Comparison of ENCODE assay signal across 1 cellular context in the genomic region with DNA sequence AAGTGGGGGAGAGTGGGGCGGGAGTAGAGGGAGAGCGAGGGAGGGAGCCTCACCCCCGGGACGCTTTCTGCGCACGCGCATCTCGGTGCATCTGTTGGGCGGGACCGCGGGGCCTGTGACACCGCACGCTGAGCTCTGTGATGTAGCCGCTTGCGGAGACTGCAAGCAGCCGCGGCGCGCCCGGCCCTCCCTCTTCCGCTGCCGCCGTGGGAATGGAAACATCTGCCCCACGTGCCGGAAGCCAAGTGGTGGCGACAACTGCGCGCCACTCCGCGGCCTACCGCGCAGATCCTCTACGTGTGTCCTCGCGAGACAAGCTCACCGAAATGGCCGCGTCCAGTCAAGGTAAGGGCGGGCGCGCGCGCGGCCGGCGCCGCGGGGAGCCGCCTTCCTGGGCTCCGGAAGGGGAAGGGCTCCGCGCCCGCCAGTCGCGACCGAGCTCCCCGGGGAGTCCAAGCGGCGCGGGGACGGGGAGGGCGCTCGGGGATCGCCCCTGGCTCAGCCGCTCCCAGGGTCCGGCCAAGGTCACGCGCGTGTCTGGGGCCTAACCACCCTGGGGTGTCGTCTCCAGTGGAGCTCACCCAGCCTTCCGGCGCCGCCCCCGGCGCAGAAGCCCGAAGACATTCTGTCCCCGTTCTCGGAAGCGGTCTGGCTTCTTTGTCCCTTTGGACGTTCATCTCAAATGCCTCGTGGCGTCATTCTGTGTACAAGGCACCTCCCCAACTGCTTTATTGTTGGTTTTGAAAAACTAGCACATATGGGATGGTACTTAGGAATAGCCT.
TF ChIP-seq lines count a peak whose summit lies in the region.

A gene with protein sequence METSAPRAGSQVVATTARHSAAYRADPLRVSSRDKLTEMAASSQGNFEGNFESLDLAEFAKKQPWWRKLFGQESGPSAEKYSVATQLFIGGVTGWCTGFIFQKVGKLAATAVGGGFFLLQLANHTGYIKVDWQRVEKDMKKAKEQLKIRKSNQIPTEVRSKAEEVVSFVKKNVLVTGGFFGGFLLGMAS (plus strand): TSS at position 118 of the 782 bp plus-strand sequence. CDS start 95 bp downstream, at position 213.

TF ChIP-seq in K562, 482 proteins besides CTCF, POLR2A, EP300 and RAD21 (continued from another document):
- TF ChIP-seq CEBPB (tag; IDR thresholded peaks at IDR 0.05) (no peak), ZNF146 (CRISPR knock-in tag; IDR thresholded peaks at IDR 0.05; ENCODE audit: unreplicated experiment) (no peak), TEAD1 (CRISPR knock-in tag; IDR thresholded peaks at IDR 0.05) (no peak; a peak in 1 of 4 replicates), YBX1 (IDR thresholded peaks at IDR 0.05) (no peak), ZBTB8A (IDR thresholded peaks at IDR 0.05; ENCODE audit: partially characterized antibody) (no peak), SMARCA4 (IDR thresholded peaks at IDR 0.05) (no peak), RUNX1 (IDR thresholded peaks at IDR 0.05; ENCODE audit: low read depth) (no peak), U2AF2 (optimal IDR thresholded peaks at IDR 0.05; ENCODE audit: low read depth, low read length) (no peak), SMARCE1 (IDR thresholded peaks at IDR 0.05) (no peak), NR4A1 (CRISPR knock-in tag; IDR thresholded peaks at IDR 0.05) (no peak), NR4A1 (tag; IDR thresholded peaks at IDR 0.05) (no peak), RBM22 (IDR thresholded peaks at IDR 0.05; ENCODE audit: low read depth, low read length, poor library complexity, severe bottlenecking) (no peak), PCBP1 (IDR thresholded peaks at IDR 0.05; ENCODE audit: low read depth, low read length, poor library complexity, severe bottlenecking) (peak; percentile 80), SUPT5H (IDR thresholded peaks at IDR 0.05) (peak; percentile 76), CC2D1A (IDR thresholded peaks at IDR 0.05) (no peak), TAL1 (IDR thresholded peaks at IDR 0.05) (no peak), ETS2 (tag; IDR thresholded peaks at IDR 0.05; ENCODE audit: borderline replicate concordance, poor library complexity, severe bottlenecking) (no peak), SRSF7 (optimal IDR thresholded peaks at IDR 0.05; ENCODE audit: low read depth, low read length) (no peak), ZNF3 (CRISPR knock-in tag; IDR thresholded peaks at IDR 0.05) (no peak)
- TF ChIP-seq, protein P1, sequence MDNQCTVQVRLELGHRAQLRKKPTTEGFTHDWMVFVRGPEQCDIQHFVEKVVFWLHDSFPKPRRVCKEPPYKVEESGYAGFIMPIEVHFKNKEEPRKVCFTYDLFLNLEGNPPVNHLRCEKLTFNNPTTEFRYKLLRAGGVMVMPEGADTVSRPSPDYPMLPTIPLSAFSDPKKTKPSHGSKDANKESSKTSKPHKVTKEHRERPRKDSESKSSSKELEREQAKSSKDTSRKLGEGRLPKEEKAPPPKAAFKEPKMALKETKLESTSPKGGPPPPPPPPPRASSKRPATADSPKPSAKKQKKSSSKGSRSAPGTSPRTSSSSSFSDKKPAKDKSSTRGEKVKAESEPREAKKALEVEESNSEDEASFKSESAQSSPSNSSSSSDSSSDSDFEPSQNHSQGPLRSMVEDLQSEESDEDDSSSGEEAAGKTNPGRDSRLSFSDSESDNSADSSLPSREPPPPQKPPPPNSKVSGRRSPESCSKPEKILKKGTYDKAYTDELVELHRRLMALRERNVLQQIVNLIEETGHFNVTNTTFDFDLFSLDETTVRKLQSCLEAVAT (IDR thresholded peaks at IDR 0.05), result no peak
- TF ChIP-seq, protein P2, sequence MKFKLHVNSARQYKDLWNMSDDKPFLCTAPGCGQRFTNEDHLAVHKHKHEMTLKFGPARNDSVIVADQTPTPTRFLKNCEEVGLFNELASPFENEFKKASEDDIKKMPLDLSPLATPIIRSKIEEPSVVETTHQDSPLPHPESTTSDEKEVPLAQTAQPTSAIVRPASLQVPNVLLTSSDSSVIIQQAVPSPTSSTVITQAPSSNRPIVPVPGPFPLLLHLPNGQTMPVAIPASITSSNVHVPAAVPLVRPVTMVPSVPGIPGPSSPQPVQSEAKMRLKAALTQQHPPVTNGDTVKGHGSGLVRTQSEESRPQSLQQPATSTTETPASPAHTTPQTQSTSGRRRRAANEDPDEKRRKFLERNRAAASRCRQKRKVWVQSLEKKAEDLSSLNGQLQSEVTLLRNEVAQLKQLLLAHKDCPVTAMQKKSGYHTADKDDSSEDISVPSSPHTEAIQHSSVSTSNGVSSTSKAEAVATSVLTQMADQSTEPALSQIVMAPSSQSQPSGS (CRISPR knock-in tag; IDR thresholded peaks at IDR 0.05), result no peak
- TF ChIP-seq, protein P3, sequence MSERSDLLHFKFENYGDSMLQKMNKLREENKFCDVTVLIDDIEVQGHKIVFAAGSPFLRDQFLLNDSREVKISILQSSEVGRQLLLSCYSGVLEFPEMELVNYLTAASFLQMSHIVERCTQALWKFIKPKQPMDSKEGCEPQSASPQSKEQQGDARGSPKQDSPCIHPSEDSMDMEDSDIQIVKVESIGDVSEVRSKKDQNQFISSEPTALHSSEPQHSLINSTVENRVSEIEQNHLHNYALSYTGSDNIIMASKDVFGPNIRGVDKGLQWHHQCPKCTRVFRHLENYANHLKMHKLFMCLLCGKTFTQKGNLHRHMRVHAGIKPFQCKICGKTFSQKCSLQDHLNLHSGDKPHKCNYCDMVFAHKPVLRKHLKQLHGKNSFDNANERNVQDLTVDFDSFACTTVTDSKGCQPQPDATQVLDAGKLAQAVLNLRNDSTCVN (CRISPR knock-in tag; IDR thresholded peaks at IDR 0.05), result no peak
- TF ChIP-seq, protein P4, sequence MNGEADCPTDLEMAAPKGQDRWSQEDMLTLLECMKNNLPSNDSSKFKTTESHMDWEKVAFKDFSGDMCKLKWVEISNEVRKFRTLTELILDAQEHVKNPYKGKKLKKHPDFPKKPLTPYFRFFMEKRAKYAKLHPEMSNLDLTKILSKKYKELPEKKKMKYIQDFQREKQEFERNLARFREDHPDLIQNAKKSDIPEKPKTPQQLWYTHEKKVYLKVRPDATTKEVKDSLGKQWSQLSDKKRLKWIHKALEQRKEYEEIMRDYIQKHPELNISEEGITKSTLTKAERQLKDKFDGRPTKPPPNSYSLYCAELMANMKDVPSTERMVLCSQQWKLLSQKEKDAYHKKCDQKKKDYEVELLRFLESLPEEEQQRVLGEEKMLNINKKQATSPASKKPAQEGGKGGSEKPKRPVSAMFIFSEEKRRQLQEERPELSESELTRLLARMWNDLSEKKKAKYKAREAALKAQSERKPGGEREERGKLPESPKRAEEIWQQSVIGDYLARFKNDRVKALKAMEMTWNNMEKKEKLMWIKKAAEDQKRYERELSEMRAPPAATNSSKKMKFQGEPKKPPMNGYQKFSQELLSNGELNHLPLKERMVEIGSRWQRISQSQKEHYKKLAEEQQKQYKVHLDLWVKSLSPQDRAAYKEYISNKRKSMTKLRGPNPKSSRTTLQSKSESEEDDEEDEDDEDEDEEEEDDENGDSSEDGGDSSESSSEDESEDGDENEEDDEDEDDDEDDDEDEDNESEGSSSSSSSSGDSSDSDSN (IDR thresholded peaks at IDR 0.05; ENCODE audit: borderline replicate concordance in 1 of 2, low read depth in 2 of 2, low read length in 2 of 2), result peak; percentile 29 to 84; a peak in 2 of 4 replicates
- TF ChIP-seq, protein P5, sequence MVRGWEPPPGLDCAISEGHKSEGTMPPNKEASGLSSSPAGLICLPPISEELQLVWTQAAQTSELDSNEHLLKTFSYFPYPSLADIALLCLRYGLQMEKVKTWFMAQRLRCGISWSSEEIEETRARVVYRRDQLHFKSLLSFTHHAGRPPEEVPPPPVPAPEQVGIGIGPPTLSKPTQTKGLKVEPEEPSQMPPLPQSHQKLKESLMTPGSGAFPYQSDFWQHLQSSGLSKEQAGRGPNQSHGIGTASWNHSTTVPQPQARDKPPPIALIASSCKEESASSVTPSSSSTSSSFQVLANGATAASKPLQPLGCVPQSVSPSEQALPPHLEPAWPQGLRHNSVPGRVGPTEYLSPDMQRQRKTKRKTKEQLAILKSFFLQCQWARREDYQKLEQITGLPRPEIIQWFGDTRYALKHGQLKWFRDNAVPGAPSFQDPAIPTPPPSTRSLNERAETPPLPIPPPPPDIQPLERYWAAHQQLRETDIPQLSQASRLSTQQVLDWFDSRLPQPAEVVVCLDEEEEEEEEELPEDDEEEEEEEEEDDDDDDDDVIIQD (CRISPR knock-in tag; IDR thresholded peaks at IDR 0.05), result no peak
TF ChIP-seq in K562: peak in this region for 120.
